Comparison of ENCODE assay signal across 13 cellular contexts in genomic region chr9:136204086-136204805, GRCh38. TPM values are rescaled to one million over a fixed set of nuclear protein-coding genes. Genes with fewer than 3 reads are reported as not detected.
A peak's percentile ranks its signal among the peaks of the same experiment; 100 is the strongest.
DNase-seq lines count a peak whose midpoint lies in the region; ATAC-seq and TF ChIP-seq lines count a peak whose summit lies in the region.
"Had no signal": no experiment of that assay in that cellular context is flagged by ENCODE, and none has a peak within 500 bp of the region (broad histone marks: within the 10 kb centered on the region; RNA-seq: fewer than 3 reads in every experiment).

No MANE protein-coding gene starts in this region.

- no peaks in the 10 kb centered on the region for H3K4me1 ChIP-seq in RWPE2 (ENCODE audit: insufficient read depth, poor library complexity, severe bottlenecking)
- no peaks in the 10 kb centered on the region for H3K4me1 ChIP-seq in HAP-1

- in situ Hi-C loops in HAP-1 (cut with MboI; ENCODE audit: low sequenced_read_pairs) = no loop called here

- peak; percentile 11 to 12 for ATAC-seq in activated CD4-positive, CD25-positive, alpha-beta regulatory T cell treated with anti-CD3 and anti-CD28 coated beads, Interleukin-2, amount 50 U/mL, for 24 hours
- ATAC-seq in RWPE2 (ENCODE audit: low read depth) = peak; percentile 9; the same call in 1 of the 3 replicates

- no peak overlapping the region for H3K9ac ChIP-seq in neural cell (ENCODE audit: low read length)

- no peaks in the 10 kb centered on the region for H4K20me1 ChIP-seq in neural cell (ENCODE audit: insufficient read depth)

- no peak overlapping the region for H2AFZ ChIP-seq in neural cell (ENCODE audit: low read depth, low read length)
- H2AFZ ChIP-seq: PC-9 had no signal

- no peak for TF ChIP-seq RAD21 in neural cell (conservative IDR thresholded peaks at IDR 0.05)

- peaks cover 60% of the 10 kb centered on the region for H3K27me3 ChIP-seq in H7 (ENCODE audit: control insufficient read depth, insufficient read depth, low read length)
- peaks cover 55% of the 10 kb centered on the region for H3K27me3 ChIP-seq in RWPE2 (ENCODE audit: insufficient read depth, poor library complexity, severe bottlenecking)
- peaks cover 70% of the 10 kb centered on the region for H3K27me3 ChIP-seq in neural cell (ENCODE audit: insufficient read depth, low read depth, low read length)
- peaks cover 53% of the 10 kb centered on the region for H3K27me3 ChIP-seq in HAP-1 (ENCODE audit: low read depth)

- H3K79me2 ChIP-seq in neural cell (replicated peaks; ENCODE audit: insufficient read depth, low read length) = no peaks in the 10 kb centered on the region

- H3K9me3 ChIP-seq in RWPE2 (ENCODE audit: severe bottlenecking) (no peaks in the 10 kb centered on the region), neural cell (ENCODE audit: low read length) (no peaks in the 10 kb centered on the region), HAP-1 (no peaks in the 10 kb centered on the region)

- no peaks in the 10 kb centered on the region for H3K9me2 ChIP-seq in neural cell (ENCODE audit: insufficient read depth, low read length)

- no peaks in the 10 kb centered on the region for H3K36me3 ChIP-seq in H7 (replicated peaks; ENCODE audit: control insufficient read depth, insufficient read depth, low read length)
- no peaks in the 10 kb centered on the region for H3K36me3 ChIP-seq in RWPE2 (ENCODE audit: low read depth)
- H3K36me3 ChIP-seq in neural cell (ENCODE audit: insufficient read depth, low read length) = no peaks in the 10 kb centered on the region
- peaks cover 11% of the 10 kb centered on the region for H3K36me3 ChIP-seq in HAP-1 (replicated peaks)

- no peak for TF ChIP-seq CTCF in RWPE2 (IDR thresholded peaks at IDR 0.05; ENCODE audit: poor library complexity, severe bottlenecking)
- no peak for TF ChIP-seq CTCF in neural cell (IDR thresholded peaks at IDR 0.05; ENCODE audit: poor library complexity, severe bottlenecking)

- no peak for DNase-seq in activated CD4-positive, CD25-positive, alpha-beta regulatory T cell treated with anti-CD3 and anti-CD28 coated beads, Interleukin-2, amount 50 U/mL, for 72 hours
- DNase-seq in H7 (peak; percentile 72), RWPE2 (ENCODE audit: low spot score) (no peak), HAP-1 (ENCODE audit: low spot score in 2 of 2) (no peak), HCEC 1CT (no peak)
- DNase-seq: EL, NCI-H1436, NCI-H2029 treated with DMSO at 0.1 percent for 48 hours, PC-9, Right ventricle myocardium superior had no signal

- H3K4me3 ChIP-seq in H7 (ENCODE audit: insufficient read depth, low read depth, low read length) (no peak overlapping the region), RWPE2 (ENCODE audit: severe bottlenecking) (no peak overlapping the region), neural cell (ENCODE audit: low read length) (no peak overlapping the region), HAP-1 (no peak overlapping the region)
- H3K4me3 ChIP-seq: PC-9 had no signal

- H3K27ac ChIP-seq in RWPE2 (ENCODE audit: poor library complexity, severe bottlenecking) = no peak overlapping the region
- H3K27ac ChIP-seq in neural cell (ENCODE audit: low read length) = no peak overlapping the region
- H3K27ac ChIP-seq: PC-9 had no signal

- H3F3A ChIP-seq in neural cell (ENCODE audit: insufficient read depth, low read length, poor library complexity, severe bottlenecking) = no peaks in the 10 kb centered on the region

- TF ChIP-seq EP300 in neural cell (conservative IDR thresholded peaks at IDR 0.05; ENCODE audit: poor library complexity, severe bottlenecking) = no peak

- H3K4me2 ChIP-seq in neural cell (ENCODE audit: low read length) = no peak overlapping the region
- H3K4me2 ChIP-seq: PC-9 had no signal

TF ChIP-seq in neural cell, 6 proteins besides CTCF, POLR2A, EP300 and RAD21:
- TF ChIP-seq POLR2AphosphoS5 (IDR thresholded peaks at IDR 0.05) = no peak
- peak; percentile 24 for TF ChIP-seq EZH2 (IDR thresholded peaks at IDR 0.05; ENCODE audit: borderline replicate concordance, insufficient read depth, low read length, poor library complexity, severe bottlenecking)
TF ChIP-seq in neural cell: peak in this region for 1.

RNA-seq across cellular contexts. Expression of gene LHX3, which starts 0.7 kb away (rescaled TPM):
- 0.07 TPM in 1 of 2 replicates, not detected in the other for total RNA-seq in H7 (2014; rRNA removed; shearing (Covaris generic))
- not detected in 2 replicates for polyA plus RNA-seq in neural cell
- polyA minus RNA-seq in neural cell = 0.23 TPM in 1 of 2 replicates, not detected in the other
- total RNA-seq: CD4-positive, alpha-beta memory T cell; Right ventricle myocardium superior had no signal
- polyA plus RNA-seq: CD4-positive, alpha-beta memory T cell had no signal

RNA-seq across cellular contexts. Expression of gene QSOX2, which starts 41.4 kb away (rescaled TPM):
- 22.6 and 24.6 TPM in 2 replicates for total RNA-seq in H7 (2014; rRNA removed; shearing (Covaris generic))
- 20.7 and 25.1 TPM in 2 replicates for polyA plus RNA-seq in neural cell
- polyA minus RNA-seq in neural cell = 12.7 and 17.8 TPM in 2 replicates
